19 cellular contexts compared by ENCODE assay signal in genomic region chr13:101569807-101570206, GRCh38.
A peak's percentile ranks its signal among the peaks of the same experiment; 100 is the strongest.
DNase-seq lines count a peak whose midpoint lies in the region; ATAC-seq, FAIRE-seq and TF ChIP-seq lines count a peak whose summit lies in the region.
"Had no signal": no experiment of that assay in that cellular context is flagged by ENCODE, and none has a peak within 500 bp of the region (broad histone marks: within the 10 kb centered on the region; RNA-seq: fewer than 3 reads in every experiment).

No MANE protein-coding gene starts in this region.

- no peaks in the 10 kb centered on the region for H3K27me3 Mint-ChIP-seq in WTC11 (ENCODE audit: low read depth)
- H3K27me3 Mint-ChIP-seq: CD4-positive, alpha-beta memory T cell had no signal

- H3K27ac Mint-ChIP-seq in WTC11: no peak overlapping the region
- H3K27ac Mint-ChIP-seq: CD4-positive, alpha-beta memory T cell had no signal

- no peaks in the 10 kb centered on the region for H3K27me3 ChIP-seq in PC-9 (ENCODE audit: insufficient read depth, low read depth)
- no peaks in the 10 kb centered on the region for H3K27me3 ChIP-seq in bronchial epithelial cell (ENCODE audit: control insufficient read depth, insufficient read depth, low read length)

- H3K9me2 ChIP-seq in PC-9 (ENCODE audit: insufficient read depth): 0 out of 2 replicates have a peak, but pooled peaks cover 4% of the 10 kb centered on the region

- intact Hi-C loops in PC-9 (cut with micrococcal nuclease; ENCODE audit: unreplicated experiment): loop anchor here (5.0 kb wide), 1 partner anchor 182 kb away; no protein-coding TSS in a partner anchor

- H3K4me3 ChIP-seq in A549 (no peak overlapping the region), PC-9 (no peak overlapping the region), bronchial epithelial cell (ENCODE audit: low read depth, low read length) (no peak overlapping the region)
- H3K4me3 ChIP-seq: GM12878 had no signal

- peaks cover 19% of the 10 kb centered on the region for H3K79me2 ChIP-seq in PC-9 (ENCODE audit: low read depth)

- CTCF ChIA-PET in A549 (lab: Yijun Ruan, JAX): no interaction called here
- CTCF ChIA-PET in PC-9 (lab: Charles Lee): no interaction called here
- CTCF ChIA-PET in WTC11 (lab: Charles Lee): no interaction called here

- H3K27ac ChIP-seq in A549 (no peak overlapping the region), PC-9 (peak overlapping the region; percentile 59)
- H3K27ac ChIP-seq: 22Rv1 had no signal

- no peaks in the 10 kb centered on the region for H3K36me3 Mint-ChIP-seq in WTC11
- H3K36me3 Mint-ChIP-seq: CD4-positive, alpha-beta memory T cell had no signal

- POLR2A ChIA-PET in A549 (lab: Yijun Ruan, JAX): no interaction called here
- POLR2A ChIA-PET in PC-9 (lab: Charles Lee; ENCODE audit: unreplicated experiment): no interaction called here
- POLR2A ChIA-PET in WTC11 (lab: Charles Lee): no interaction called here

- ATAC-seq in A549 (no peak), WTC11 (no peak), SK-N-SH treated with all-trans-retinoic acid at 6 μM for 48 hours (no peak), GM18520 (IDR thresholded peaks at IDR 0.05; ENCODE audit: unreplicated experiment) (no peak)
- ATAC-seq: GM12878 had no signal

- no peaks in the 10 kb centered on the region for H3K9me3 Mint-ChIP-seq in WTC11

- peaks cover 17% of the 10 kb centered on the region for H3K4me1 ChIP-seq in A549
- H3K4me1 ChIP-seq in PC-9 (replicated peaks; ENCODE audit: insufficient read depth): peaks cover 23% of the 10 kb centered on the region
- H3K4me1 ChIP-seq: Caco-2 had no signal

- TF ChIP-seq CTCF in A549 (IDR thresholded peaks at IDR 0.05) (no peak), PC-9 (conservative IDR thresholded peaks at IDR 0.05) (no peak), bronchial epithelial cell (IDR thresholded peaks at IDR 0.05; ENCODE audit: insufficient read depth, low read length, severe bottlenecking) (no peak), WTC11 (IDR thresholded peaks at IDR 0.05) (no peak)

- H4K20me1 ChIP-seq in PC-9 (ENCODE audit: insufficient read depth): no peaks in the 10 kb centered on the region

- BruUV-seq in PC-9 (replicated peaks; lab: Mats Ljungman, UMichigan): no TSS peak

- no peak for DNase-seq in A549 (ENCODE audit: low read depth in 1 of 2, low spot score in 1 of 2)
- DNase-seq in PC-9: no peak
- DNase-seq in bronchial epithelial cell (ENCODE audit: low read depth): no peak
- peak; percentile 57 for DNase-seq in kidney tubule cell (ENCODE audit: low spot score)
- no peak for DNase-seq in WTC11 (ENCODE audit: low spot score)
- DNase-seq in GM19240 (ENCODE audit: insufficient read length, low spot score): no peak
- DNase-seq: C1 segment of cervical spinal cord; Caco-2; CD4-positive, alpha-beta memory T cell; DMS153; DMS79; GDM1; GOT3; H7; HCEC 1CT had no signal

- no peak for TF ChIP-seq RAD21 in A549 (conservative IDR thresholded peaks at IDR 0.05 in 1 of 2, IDR thresholded peaks at IDR 0.05 in 1 of 2)

- no peak for TF ChIP-seq POLR2A in A549 (IDR thresholded peaks at IDR 0.05; ENCODE audit: low read length)

- no peak for TF ChIP-seq EP300 in A549 (IDR thresholded peaks at IDR 0.05)

- no peaks in the 10 kb centered on the region for H3K4me1 Mint-ChIP-seq in WTC11

- FAIRE-seq in A549 (lab: Jason Lieb, UNC) (no peak), bronchial epithelial cell (lab: Jason Lieb, UNC) (peak; percentile 13)
- FAIRE-seq: GM12878 had no signal

- H3K4me2 ChIP-seq in A549 (peak overlapping the region; percentile 55), PC-9 (peak overlapping the region; percentile 20)

- H3K36me3 ChIP-seq in PC-9 (ENCODE audit: low read depth) (peaks cover 24% of the 10 kb centered on the region; the same call in 1 of the 2 replicates), bronchial epithelial cell (ENCODE audit: control insufficient read depth, insufficient read depth, low read length) (no peaks in the 10 kb centered on the region)

- WGBS in A549 (ENCODE audit: missing lambda C conversion rate): 76% methylated on average over 1 of the region's 1 CpG

- H2AFZ ChIP-seq in PC-9: no peak overlapping the region

- H3K9me3 ChIP-seq in A549 (no peaks in the 10 kb centered on the region), PC-9 (ENCODE audit: insufficient read depth, low read depth) (no peaks in the 10 kb centered on the region; the same call in 1 of the 2 replicates)
- H3K9me3 ChIP-seq: Caco-2 had no signal

- H3F3A ChIP-seq in PC-9 (ENCODE audit: insufficient read depth, low read depth): peaks cover 15% of the 10 kb centered on the region

- H3K4me3 Mint-ChIP-seq in WTC11: no peak overlapping the region
- H3K4me3 Mint-ChIP-seq: CD4-positive, alpha-beta memory T cell had no signal

TF ChIP-seq in A549, 52 proteins besides CTCF, POLR2A, EP300 and RAD21 (continues in another document):
- TF ChIP-seq RNF2 (IDR thresholded peaks at IDR 0.05; ENCODE audit: borderline replicate concordance, low read depth): no peak
- TF ChIP-seq SMC3 (IDR thresholded peaks at IDR 0.05): no peak
- TF ChIP-seq, protein P1, sequence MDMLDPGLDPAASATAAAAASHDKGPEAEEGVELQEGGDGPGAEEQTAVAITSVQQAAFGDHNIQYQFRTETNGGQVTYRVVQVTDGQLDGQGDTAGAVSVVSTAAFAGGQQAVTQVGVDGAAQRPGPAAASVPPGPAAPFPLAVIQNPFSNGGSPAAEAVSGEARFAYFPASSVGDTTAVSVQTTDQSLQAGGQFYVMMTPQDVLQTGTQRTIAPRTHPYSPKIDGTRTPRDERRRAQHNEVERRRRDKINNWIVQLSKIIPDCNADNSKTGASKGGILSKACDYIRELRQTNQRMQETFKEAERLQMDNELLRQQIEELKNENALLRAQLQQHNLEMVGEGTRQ (IDR thresholded peaks at IDR 0.05): no peak
- no peak for TF ChIP-seq CHD2 (IDR thresholded peaks at IDR 0.05; ENCODE audit: low read length, partially characterized antibody)
- no peak for TF ChIP-seq CEBPB (IDR thresholded peaks at IDR 0.05)
- TF ChIP-seq NR3C1 (IDR thresholded peaks at IDR 0.05): no peak
- no peak for TF ChIP-seq KDM1A (IDR thresholded peaks at IDR 0.05; ENCODE audit: low read depth)
- no peak for TF ChIP-seq FOXS1 (CRISPR knock-in tag; IDR thresholded peaks at IDR 0.05)
- TF ChIP-seq JUNB (IDR thresholded peaks at IDR 0.05): no peak
- TF ChIP-seq E2F6 (IDR thresholded peaks at IDR 0.05; ENCODE audit: borderline replicate concordance, low read depth): no peak

TF ChIP-seq in WTC11, 78 proteins besides CTCF, POLR2A, EP300 and RAD21:
- no peak for TF ChIP-seq STAT6 (CRISPR knock-in tag; conservative IDR thresholded peaks at IDR 0.05; ENCODE audit: low read depth)
- TF ChIP-seq, protein P2, sequence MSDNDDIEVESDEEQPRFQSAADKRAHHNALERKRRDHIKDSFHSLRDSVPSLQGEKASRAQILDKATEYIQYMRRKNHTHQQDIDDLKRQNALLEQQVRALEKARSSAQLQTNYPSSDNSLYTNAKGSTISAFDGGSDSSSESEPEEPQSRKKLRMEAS (CRISPR knock-in tag; IDR thresholded peaks at IDR 0.05): no peak
TF ChIP-seq in WTC11: peak in this region for 0.

TF ChIP-seq in SK-N-SH treated with all-trans-retinoic acid at 6 μM for 48 hours, 23 proteins besides CTCF, POLR2A, EP300 and RAD21:
- no peak for TF ChIP-seq ISL1 (CRISPR knock-in tag; IDR thresholded peaks at IDR 0.05)
- no peak for TF ChIP-seq PATZ1 (CRISPR knock-in tag; IDR thresholded peaks at IDR 0.05; ENCODE audit: borderline replicate concordance)
- no peak for TF ChIP-seq TOX (CRISPR knock-in tag; IDR thresholded peaks at IDR 0.05; ENCODE audit: borderline replicate concordance)
- TF ChIP-seq ESRRG (CRISPR knock-in tag; IDR thresholded peaks at IDR 0.05): no peak
- TF ChIP-seq PPARA (CRISPR knock-in tag; IDR thresholded peaks at IDR 0.05; ENCODE audit: borderline replicate concordance): no peak
